In the genomic region with DNA sequence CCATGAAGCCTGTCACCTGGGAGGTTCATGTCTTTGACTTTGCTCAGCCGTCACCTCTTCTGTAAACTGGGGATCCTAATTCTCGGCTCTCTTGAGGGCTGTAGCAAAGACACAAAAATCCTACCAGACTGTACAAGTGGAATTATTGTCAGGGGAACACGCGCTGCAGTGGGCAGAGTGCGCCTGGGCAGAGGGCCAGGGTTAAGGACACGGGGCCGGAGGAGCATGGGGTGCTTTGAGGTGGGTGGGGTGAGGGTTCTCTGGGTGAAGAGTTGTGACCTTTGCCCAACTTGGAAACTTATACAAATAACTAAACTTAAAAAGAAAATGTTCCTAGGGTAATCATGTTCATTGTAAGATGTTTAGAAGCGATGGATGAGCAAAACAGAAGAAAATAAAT, we compare ENCODE assay signal across 19 cellular contexts. TPM values are rescaled to one million over a fixed set of nuclear protein-coding genes. Genes with fewer than 3 reads are reported as not detected.
"Had no signal": no experiment of that assay in that cellular context is flagged by ENCODE, and none has a peak within 500 bp of the region (broad histone marks: within the 10 kb centered on the region; RNA-seq: fewer than 3 reads in every experiment).

No MANE protein-coding gene starts in this region.

- ATAC-seq: heart left ventricle; naive thymus-derived CD8-positive, alpha-beta T cell had no signal

- H3K27ac ChIP-seq: brain microvascular endothelial cell, esophagus squamous epithelium, heart left ventricle, lower lobe of right lung, sigmoid colon, testis, vagina, VCaP had no signal

- H3K36me3 ChIP-seq: brain microvascular endothelial cell, esophagus squamous epithelium, gastrocnemius medialis, heart left ventricle, lower lobe of right lung, sigmoid colon, vagina had no signal

- DNase-seq: activated CD4-positive, alpha-beta T cell treated with anti-CD3 and anti-CD28 coated beads, Interleukin-2, amount 10 ng/mL, durations not matched to agents 7 days and 5 days; activated CD8-positive, alpha-beta memory T cell treated with anti-CD3 and anti-CD28 coated beads for 24 hours; activated CD8-positive, alpha-beta memory T cell treated with anti-CD3 and anti-CD28 coated beads, Interleukin-2, amount 50 U/mL, for 4 hours; activated T-cell treated with anti-CD3 and anti-CD28 coated beads, Interleukin-2, amount 50 U/mL, for 24 hours; aorta; brain microvascular endothelial cell; central memory CD4-positive, alpha-beta T cell; esophagus squamous epithelium; lower lobe of right lung; naive thymus-derived CD8-positive, alpha-beta T cell; retina; sigmoid colon; stimulated activated CD4-positive, alpha-beta T cell treated with anti-CD3 and anti-CD28 coated beads, Interleukin-15, amount 100 ng/mL, for 24 hours; testis had no signal

- H3K4me3 ChIP-seq: esophagus squamous epithelium, gastrocnemius medialis, heart left ventricle, lower lobe of right lung, sigmoid colon, smooth muscle cell, testis, vagina had no signal

- H3K9me3 ChIP-seq: esophagus squamous epithelium, gastrocnemius medialis, heart left ventricle, lower lobe of right lung, sigmoid colon, testis, vagina had no signal

- H3K27me3 ChIP-seq: brain microvascular endothelial cell, esophagus squamous epithelium, gastrocnemius medialis, heart left ventricle, sigmoid colon, testis, vagina had no signal

- H3K4me2 ChIP-seq: smooth muscle cell had no signal

RNA-seq across cellular contexts. Expression of gene PALD1, which starts 36.0 kb away (rescaled TPM):
- total RNA-seq: naive thymus-derived CD8-positive, alpha-beta T cell had no signal
